ENCODE assay signal across 1 cellular context in genomic region chr1:159828176-159828575, GRCh38.
TF ChIP-seq lines count a peak whose summit lies in the region.

No MANE protein-coding gene starts in this region.

TF ChIP-seq in HepG2, 621 proteins besides CTCF, POLR2A, EP300 and RAD21:
- TF ChIP-seq ZNF18 (CRISPR knock-in tag; IDR thresholded peaks at IDR 0.05; ENCODE audit: insufficient replicate concordance): no peak
- TF ChIP-seq CCDC6 (CRISPR knock-in tag; IDR thresholded peaks at IDR 0.05): no peak
- TF ChIP-seq ZNF790 (CRISPR knock-in tag; IDR thresholded peaks at IDR 0.05; ENCODE audit: borderline replicate concordance): no peak
- TF ChIP-seq ZNF597 (CRISPR knock-in tag; IDR thresholded peaks at IDR 0.05): no peak
- no peak for TF ChIP-seq NR2F2 (IDR thresholded peaks at IDR 0.05; ENCODE audit: borderline replicate concordance, low read depth)
- no peak for TF ChIP-seq CREBL2 (CRISPR knock-in tag; IDR thresholded peaks at IDR 0.05; ENCODE audit: borderline replicate concordance)
- no peak for TF ChIP-seq ZZZ3 (CRISPR knock-in tag; IDR thresholded peaks at IDR 0.05; ENCODE audit: borderline replicate concordance)
- TF ChIP-seq ATF7 (IDR thresholded peaks at IDR 0.05): no peak
- no peak for TF ChIP-seq ATF7 (CRISPR knock-in tag; IDR thresholded peaks at IDR 0.05)
- no peak for TF ChIP-seq ZSCAN12 (CRISPR knock-in tag; IDR thresholded peaks at IDR 0.05)
- no peak for TF ChIP-seq ZNF562 (CRISPR knock-in tag; IDR thresholded peaks at IDR 0.05; ENCODE audit: borderline replicate concordance)
